In the genomic region with DNA sequence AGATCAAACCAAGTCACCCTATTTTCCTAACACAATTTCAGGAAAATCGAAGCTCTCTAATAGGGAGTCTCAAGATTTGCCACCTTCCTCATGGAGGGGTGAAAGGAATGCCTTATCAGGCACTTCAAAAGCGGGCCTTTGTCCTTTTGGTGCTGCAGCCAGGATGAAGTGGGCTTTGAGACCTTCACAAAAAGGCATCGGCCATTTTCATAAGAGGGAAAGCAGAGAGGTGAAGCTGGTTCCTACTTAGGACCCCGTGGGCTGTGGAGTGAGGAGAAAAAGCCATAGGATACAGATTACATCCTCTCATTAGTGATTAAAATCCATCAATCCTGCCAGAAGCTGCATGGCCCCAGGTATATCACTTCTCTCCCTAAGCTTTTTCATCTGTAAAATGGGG, we compare ENCODE assay signal across 9 cellular contexts. TPM values are rescaled to one million over a fixed set of nuclear protein-coding genes. Genes with fewer than 3 reads are reported as not detected.
A peak's percentile ranks its signal among the peaks of the same experiment; 100 is the strongest.
DNase-seq lines count a peak whose midpoint lies in the region; ATAC-seq and TF ChIP-seq lines count a peak whose summit lies in the region.
"Had no signal": no experiment of that assay in that cellular context is flagged by ENCODE, and none has a peak within 500 bp of the region (broad histone marks: within the 10 kb centered on the region; RNA-seq: fewer than 3 reads in every experiment).

No MANE protein-coding gene starts in this region.

- peak overlapping the region; percentile 87 for H3K27ac Mint-ChIP-seq in dendritic cell treated with granulocyte-macrophage colony-stimulating factor and Interleukin-4, amounts not matched to agents 40 ng/mL and 50 ng/mL, for 4 days
- peak overlapping the region; percentile 82 to 87 for H3K27ac Mint-ChIP-seq in natural killer cell treated with Interleukin-12 subunit alpha and Interleukin-12 subunit beta and Interleukin-15 and Interleukin-18, amount 100 ng/mL, for 72 hours

- no peaks in the 10 kb centered on the region for H4K20me1 ChIP-seq in KMS-11 (ENCODE audit: insufficient read depth)

- no peaks in the 10 kb centered on the region for H3K9me3 Mint-ChIP-seq in dendritic cell treated with granulocyte-macrophage colony-stimulating factor and Interleukin-4, amounts not matched to agents 40 ng/mL and 50 ng/mL, for 4 days
- H3K9me3 Mint-ChIP-seq in natural killer cell treated with Interleukin-12 subunit alpha and Interleukin-12 subunit beta and Interleukin-15 and Interleukin-18, amount 100 ng/mL, for 72 hours: no peaks in the 10 kb centered on the region

- no peak for DNase-seq in BE2C
- DNase-seq in natural killer cell treated with Interleukin-12 subunit alpha and Interleukin-12 subunit beta and Interleukin-15 and Interleukin-18, amount 100 ng/mL, for 72 hours (ENCODE audit: low spot score): no peak
- DNase-seq in DMS79 (lab: John Stamatoyannopoulos, UW): no peak
- DNase-seq in HuH-7 (ENCODE audit: low spot score): no peak
- DNase-seq in iPS-NIHi7 (ENCODE audit: extremely low spot score): no peak
- DNase-seq: NCI-H187 treated with DMSO at 0.1 percent for 48 hours had no signal

- H3K4me2 ChIP-seq in KMS-11: peak overlapping the region; percentile 79

- intact Hi-C loops in dendritic cell treated with granulocyte-macrophage colony-stimulating factor and Interleukin-4, amounts not matched to agents 40 ng/mL and 50 ng/mL, for 4 days (cut with micrococcal nuclease): loop anchor here (1.0 kb wide), 1 partner anchor 116 kb away; no protein-coding TSS in a partner anchor

- H3K79me2 ChIP-seq in KMS-11 (ENCODE audit: insufficient read depth, low read depth): peaks cover 16% of the 10 kb centered on the region; the same call in 1 of the 2 replicates

- no peak overlapping the region for H3K27ac ChIP-seq in KMS-11

- ATAC-seq in natural killer cell treated with Interleukin-12 subunit alpha and Interleukin-12 subunit beta and Interleukin-15 and Interleukin-18, amount 100 ng/mL, for 72 hours: no peak
- ATAC-seq in HG03280 (IDR thresholded peaks at IDR 0.05; ENCODE audit: unreplicated experiment): no peak

- no peaks in the 10 kb centered on the region for H3K9me3 ChIP-seq in BE2C

- H3K4me3 ChIP-seq in BE2C (ENCODE audit: low read depth, low read length) (peak overlapping the region; percentile 92), KMS-11 (IDR thresholded peaks at IDR 0.05; ENCODE audit: insufficient read depth, low read depth, low read length) (no peak overlapping the region)

- H3K4me1 Mint-ChIP-seq in dendritic cell treated with granulocyte-macrophage colony-stimulating factor and Interleukin-4, amounts not matched to agents 40 ng/mL and 50 ng/mL, for 4 days (ENCODE audit: low read depth): peaks cover 28% of the 10 kb centered on the region
- H3K4me1 Mint-ChIP-seq in natural killer cell treated with Interleukin-12 subunit alpha and Interleukin-12 subunit beta and Interleukin-15 and Interleukin-18, amount 100 ng/mL, for 72 hours (ENCODE audit: low read depth in 2 of 2): peaks cover 24% of the 10 kb centered on the region in 2 donors

- peaks cover 19% of the 10 kb centered on the region for H3K36me3 ChIP-seq in BE2C
- H3K36me3 ChIP-seq in KMS-11 (ENCODE audit: insufficient read depth): no peaks in the 10 kb centered on the region

- peaks cover 28% of the 10 kb centered on the region for H3K36me3 Mint-ChIP-seq in dendritic cell treated with granulocyte-macrophage colony-stimulating factor and Interleukin-4, amounts not matched to agents 40 ng/mL and 50 ng/mL, for 4 days (ENCODE audit: low read depth)
- H3K36me3 Mint-ChIP-seq in natural killer cell treated with Interleukin-12 subunit alpha and Interleukin-12 subunit beta and Interleukin-15 and Interleukin-18, amount 100 ng/mL, for 72 hours: no peaks in the 10 kb centered on the region

- H2AFZ ChIP-seq in KMS-11 (ENCODE audit: low read depth): no peak overlapping the region; the same call in 1 of the 2 replicates

- H3K27me3 Mint-ChIP-seq in dendritic cell treated with granulocyte-macrophage colony-stimulating factor and Interleukin-4, amounts not matched to agents 40 ng/mL and 50 ng/mL, for 4 days: no peaks in the 10 kb centered on the region
- H3K27me3 Mint-ChIP-seq in natural killer cell treated with Interleukin-12 subunit alpha and Interleukin-12 subunit beta and Interleukin-15 and Interleukin-18, amount 100 ng/mL, for 72 hours: no peaks in the 10 kb centered on the region

- H3K9ac ChIP-seq in KMS-11: peak overlapping the region; percentile 64

- peak overlapping the region; percentile 94 for H3K4me3 Mint-ChIP-seq in dendritic cell treated with granulocyte-macrophage colony-stimulating factor and Interleukin-4, amounts not matched to agents 40 ng/mL and 50 ng/mL, for 4 days
- peak overlapping the region; percentile 95 for H3K4me3 Mint-ChIP-seq in natural killer cell treated with Interleukin-12 subunit alpha and Interleukin-12 subunit beta and Interleukin-15 and Interleukin-18, amount 100 ng/mL, for 72 hours

- TF ChIP-seq CTCF in BE2C (IDR thresholded peaks at IDR 0.05; ENCODE audit: low read depth, low read length) (no peak), KMS-11 (conservative IDR thresholded peaks at IDR 0.05; ENCODE audit: low read depth, low read length) (no peak)

- H3K27me3 ChIP-seq in BE2C (no peaks in the 10 kb centered on the region), KMS-11 (ENCODE audit: insufficient read depth, low read depth) (no peaks in the 10 kb centered on the region)

- H3K4me1 ChIP-seq in BE2C (peaks cover 6% of the 10 kb centered on the region), KMS-11 (ENCODE audit: low read depth, poor library complexity, severe bottlenecking) (peaks cover 17% of the 10 kb centered on the region)

RNA-seq across cellular contexts. Expression of gene CDKN2AIPNL, which starts 0.9 kb away (rescaled TPM):
- 57.6 TPM for polyA plus RNA-seq in BE2C (2012; ENCODE audit: insufficient read depth, insufficient read length, low read depth)
- total RNA-seq in natural killer cell treated with Interleukin-12 subunit alpha and Interleukin-12 subunit beta and Interleukin-15 and Interleukin-18, amount 100 ng/mL, for 72 hours: 10 to 100 TPM; 28.2 to 36.5 TPM

RNA-seq across cellular contexts. Expression of gene UBE2B, which starts 39.5 kb away (rescaled TPM):
- polyA plus RNA-seq in BE2C (2012; ENCODE audit: insufficient read depth, insufficient read length, low read depth): 69.4 TPM
- 10 to 100 TPM; 62.6 to 89.5 TPM for total RNA-seq in natural killer cell treated with Interleukin-12 subunit alpha and Interleukin-12 subunit beta and Interleukin-15 and Interleukin-18, amount 100 ng/mL, for 72 hours

RNA-seq across cellular contexts. Expression of gene CDKL3, which starts 43.9 kb away (rescaled TPM):
- 2.5 TPM for polyA plus RNA-seq in BE2C (2012; ENCODE audit: insufficient read depth, insufficient read length, low read depth)
- 1 to 10 TPM; 2.9 to 3.3 TPM for total RNA-seq in natural killer cell treated with Interleukin-12 subunit alpha and Interleukin-12 subunit beta and Interleukin-15 and Interleukin-18, amount 100 ng/mL, for 72 hours
